ENCODE assay signal across 8 cellular contexts in genomic region chr7:103155331-103156024, GRCh38. TPM values are rescaled to one million over a fixed set of nuclear protein-coding genes. Genes with fewer than 3 reads are reported as not detected.
DNase-seq lines count a peak whose midpoint lies in the region; ATAC-seq lines count a peak whose summit lies in the region.
"Not testable (repeated sequence)": the region's sequence is repeated elsewhere in the genome, so short reads cannot be mapped to it uniquely, and the experiment has no call there.

No MANE protein-coding gene starts in this region.

- peak; percentile 90 for ATAC-seq in GM19324 (IDR thresholded peaks at IDR 0.05; ENCODE audit: low FRiP score, unreplicated experiment)
- peak; percentile 56 for ATAC-seq in HG02885 (IDR thresholded peaks at IDR 0.05; ENCODE audit: poor library complexity, unreplicated experiment)
- ATAC-seq in effector memory CD8-positive, alpha-beta T cell (replicated peaks): peak; percentile 67
- peak; percentile 77 to 89 for ATAC-seq in natural killer cell treated with Interleukin-12 subunit alpha and Interleukin-12 subunit beta and Interleukin-15 and Interleukin-18, amount 100 ng/mL, for 72 hours

- H3K9me3 Mint-ChIP-seq in CD4-positive, alpha-beta memory T cell; T-helper 2 cell treated with Interferon-gamma antibody and Interleukin-4, amounts not matched to agents 5 μg/mL and 100 μg/mL, for 36 hours; activated T-helper 1 cell treated with anti-CD3 and anti-CD28 coated beads, Interleukin-12 subunit alpha, Interleukin-12 subunit beta, Interleukin-2, Interleukin-4 antibody, amounts not matched to agents 30 ng/mL and 10 ng/mL and 1 ng/mL, durations not matched to agents 14 hours and 24 hours and 36 hours; effector memory CD8-positive, alpha-beta T cell; natural killer cell treated with Interleukin-12 subunit alpha and Interleukin-12 subunit beta and Interleukin-15 and Interleukin-18, amount 100 ng/mL, for 72 hours: not testable (repeated sequence)

- peak overlapping the region; percentile 31 to 92 (median 86) for H3K4me3 Mint-ChIP-seq in CD4-positive, alpha-beta memory T cell
- H3K4me3 Mint-ChIP-seq in T-helper 2 cell treated with Interferon-gamma antibody and Interleukin-4, amounts not matched to agents 5 μg/mL and 100 μg/mL, for 36 hours: peak overlapping the region; percentile 67
- peak overlapping the region; percentile 46 for H3K4me3 Mint-ChIP-seq in activated T-helper 1 cell treated with anti-CD3 and anti-CD28 coated beads, Interleukin-12 subunit alpha, Interleukin-12 subunit beta, Interleukin-2, Interleukin-4 antibody, amounts not matched to agents 30 ng/mL and 10 ng/mL and 1 ng/mL, durations not matched to agents 14 hours and 24 hours and 36 hours
- H3K4me3 Mint-ChIP-seq in effector memory CD8-positive, alpha-beta T cell: peak overlapping the region; percentile 69 to 80
- peak overlapping the region; percentile 82 for H3K4me3 Mint-ChIP-seq in natural killer cell treated with Interleukin-12 subunit alpha and Interleukin-12 subunit beta and Interleukin-15 and Interleukin-18, amount 100 ng/mL, for 72 hours

- peak; percentile 20 to 44 (median 36) for DNase-seq in CD4-positive, alpha-beta memory T cell
- not testable (repeated sequence) for DNase-seq in MG63; T-helper 2 cell treated with Interferon-gamma antibody and Interleukin-4, amounts not matched to agents 5 μg/mL and 100 μg/mL, for 36 hours (ENCODE audit: low spot score)
- peak; percentile 2 for DNase-seq in activated T-helper 1 cell treated with anti-CD3 and anti-CD28 coated beads, Interleukin-12 subunit alpha, Interleukin-12 subunit beta, Interleukin-2, Interleukin-4 antibody, amounts not matched to agents 30 ng/mL and 10 ng/mL and 1 ng/mL, durations not matched to agents 14 hours and 24 hours and 36 hours (ENCODE audit: low spot score)
- DNase-seq in effector memory CD8-positive, alpha-beta T cell: peak in 2 of 3 experiments; percentile 5 to 23
- peak; percentile 63 for DNase-seq in natural killer cell treated with Interleukin-12 subunit alpha and Interleukin-12 subunit beta and Interleukin-15 and Interleukin-18, amount 100 ng/mL, for 72 hours (ENCODE audit: low spot score)

- not testable (repeated sequence) for H3K27ac ChIP-seq in CD4-positive, alpha-beta memory T cell (ENCODE audit: low read depth, low read length)

- H3K4me1 ChIP-seq in CD4-positive, alpha-beta memory T cell (ENCODE audit: insufficient read depth, low read length): not testable (repeated sequence)

- H3K4me3 ChIP-seq in CD4-positive, alpha-beta memory T cell (ENCODE audit: low read length in 2 of 2): peak overlapping the region in 1 of 2 donors; percentile 43
- peak overlapping the region; percentile 38 for H3K4me3 ChIP-seq in MG63

- H3K36me3 ChIP-seq in CD4-positive, alpha-beta memory T cell (ENCODE audit: insufficient read depth, low read length); MG63: not testable (repeated sequence)

- not testable (repeated sequence) for H3K36me3 Mint-ChIP-seq in CD4-positive, alpha-beta memory T cell; T-helper 2 cell treated with Interferon-gamma antibody and Interleukin-4, amounts not matched to agents 5 μg/mL and 100 μg/mL, for 36 hours (ENCODE audit: low read depth); activated T-helper 1 cell treated with anti-CD3 and anti-CD28 coated beads, Interleukin-12 subunit alpha, Interleukin-12 subunit beta, Interleukin-2, Interleukin-4 antibody, amounts not matched to agents 30 ng/mL and 10 ng/mL and 1 ng/mL, durations not matched to agents 14 hours and 24 hours and 36 hours (ENCODE audit: low read depth); effector memory CD8-positive, alpha-beta T cell (ENCODE audit: insufficient read depth); natural killer cell treated with Interleukin-12 subunit alpha and Interleukin-12 subunit beta and Interleukin-15 and Interleukin-18, amount 100 ng/mL, for 72 hours

- intact Hi-C loops in CD4-positive, alpha-beta memory T cell (cut with micrococcal nuclease); activated T-helper 1 cell treated with anti-CD3 and anti-CD28 coated beads, Interleukin-12 subunit alpha, Interleukin-12 subunit beta, Interleukin-2, Interleukin-4 antibody, amounts not matched to agents 30 ng/mL and 10 ng/mL and 1 ng/mL, durations not matched to agents 14 hours and 24 hours and 36 hours (cut with micrococcal nuclease): not testable (repeated sequence)

- H3K4me1 Mint-ChIP-seq in CD4-positive, alpha-beta memory T cell: peaks cover 4 to 18% (median 15%) of the 10 kb centered on the region in 4 donors
- H3K4me1 Mint-ChIP-seq in T-helper 2 cell treated with Interferon-gamma antibody and Interleukin-4, amounts not matched to agents 5 μg/mL and 100 μg/mL, for 36 hours (ENCODE audit: low read depth): peaks cover 19% of the 10 kb centered on the region
- H3K4me1 Mint-ChIP-seq in activated T-helper 1 cell treated with anti-CD3 and anti-CD28 coated beads, Interleukin-12 subunit alpha, Interleukin-12 subunit beta, Interleukin-2, Interleukin-4 antibody, amounts not matched to agents 30 ng/mL and 10 ng/mL and 1 ng/mL, durations not matched to agents 14 hours and 24 hours and 36 hours (ENCODE audit: low read depth): peaks cover 24% of the 10 kb centered on the region
- H3K4me1 Mint-ChIP-seq in effector memory CD8-positive, alpha-beta T cell (ENCODE audit: low read depth in 2 of 2): peaks cover 11 to 12% of the 10 kb centered on the region in 2 donors
- peaks cover 28 to 32% of the 10 kb centered on the region in 2 donors for H3K4me1 Mint-ChIP-seq in natural killer cell treated with Interleukin-12 subunit alpha and Interleukin-12 subunit beta and Interleukin-15 and Interleukin-18, amount 100 ng/mL, for 72 hours (ENCODE audit: low read depth in 2 of 2)

- H3K27me3 ChIP-seq in CD4-positive, alpha-beta memory T cell (ENCODE audit: insufficient read depth, low read length); MG63: not testable (repeated sequence)

- H3K27ac Mint-ChIP-seq in CD4-positive, alpha-beta memory T cell: peak overlapping the region; percentile 8 to 92 (median 71)
- H3K27ac Mint-ChIP-seq in T-helper 2 cell treated with Interferon-gamma antibody and Interleukin-4, amounts not matched to agents 5 μg/mL and 100 μg/mL, for 36 hours: peak overlapping the region; percentile 47
- peak overlapping the region; percentile 52 for H3K27ac Mint-ChIP-seq in activated T-helper 1 cell treated with anti-CD3 and anti-CD28 coated beads, Interleukin-12 subunit alpha, Interleukin-12 subunit beta, Interleukin-2, Interleukin-4 antibody, amounts not matched to agents 30 ng/mL and 10 ng/mL and 1 ng/mL, durations not matched to agents 14 hours and 24 hours and 36 hours
- H3K27ac Mint-ChIP-seq in effector memory CD8-positive, alpha-beta T cell: peak overlapping the region; percentile 27 to 91
- peak overlapping the region; percentile 63 to 84 for H3K27ac Mint-ChIP-seq in natural killer cell treated with Interleukin-12 subunit alpha and Interleukin-12 subunit beta and Interleukin-15 and Interleukin-18, amount 100 ng/mL, for 72 hours

- POLR2A ChIA-PET in CD4-positive, alpha-beta memory T cell (lab: Charles Lee; ENCODE audit: partially characterized antibody): interaction anchor here (1.9 kb wide), 1 partner anchor 80 kb away, joined by 6 read pairs; the partner anchor contains the start of genes ARMC10 and FBXL13

- not testable (repeated sequence) for H3K27me3 Mint-ChIP-seq in CD4-positive, alpha-beta memory T cell; T-helper 2 cell treated with Interferon-gamma antibody and Interleukin-4, amounts not matched to agents 5 μg/mL and 100 μg/mL, for 36 hours (ENCODE audit: low read depth); activated T-helper 1 cell treated with anti-CD3 and anti-CD28 coated beads, Interleukin-12 subunit alpha, Interleukin-12 subunit beta, Interleukin-2, Interleukin-4 antibody, amounts not matched to agents 30 ng/mL and 10 ng/mL and 1 ng/mL, durations not matched to agents 14 hours and 24 hours and 36 hours (ENCODE audit: insufficient read depth); effector memory CD8-positive, alpha-beta T cell; natural killer cell treated with Interleukin-12 subunit alpha and Interleukin-12 subunit beta and Interleukin-15 and Interleukin-18, amount 100 ng/mL, for 72 hours

- not testable (repeated sequence) for H3K9me3 ChIP-seq in CD4-positive, alpha-beta memory T cell (ENCODE audit: control insufficient read depth in 1 of 2, low read length in 2 of 2); MG63

- CTCF ChIA-PET in CD4-positive, alpha-beta memory T cell (lab: Charles Lee; ENCODE audit: partially characterized antibody): interaction anchor here (0.6 to 0.9 kb wide), 2 partner anchors 9 to 52 kb away, joined by 3 read pairs; no protein-coding TSS in a partner anchor

RNA-seq across cellular contexts. Expression of gene NAPEPLD, which starts 6.6 kb away (rescaled TPM):
- 10 to 100 TPM; 21.6 to 22.2 TPM for total RNA-seq in CD4-positive, alpha-beta memory T cell
- polyA plus RNA-seq in CD4-positive, alpha-beta memory T cell: 10 to 100 TPM in 1 of 2 donors, 1 to 10 TPM in 1; 2.1 to 11.5 TPM
- 4.8 TPM in 2 replicates for total RNA-seq in MG63 (2014; rRNA removed; shearing (Covaris generic); ENCODE audit: low replicate concordance)
- 7.8 and 8.1 TPM in 2 replicates for total RNA-seq in activated T-helper 1 cell treated with anti-CD3 and anti-CD28 coated beads, Interleukin-12 subunit alpha, Interleukin-12 subunit beta, Interleukin-2, Interleukin-4 antibody, amounts not matched to agents 30 ng/mL and 10 ng/mL and 1 ng/mL, durations not matched to agents 14 hours and 24 hours and 36 hours
- 10 to 100 TPM in 1 of 2 donors, 1 to 10 TPM in 1; 5.0 to 15.7 TPM for total RNA-seq in natural killer cell treated with Interleukin-12 subunit alpha and Interleukin-12 subunit beta and Interleukin-15 and Interleukin-18, amount 100 ng/mL, for 72 hours
